Comparison of ENCODE assay signal across 8 cellular contexts in the genomic region with DNA sequence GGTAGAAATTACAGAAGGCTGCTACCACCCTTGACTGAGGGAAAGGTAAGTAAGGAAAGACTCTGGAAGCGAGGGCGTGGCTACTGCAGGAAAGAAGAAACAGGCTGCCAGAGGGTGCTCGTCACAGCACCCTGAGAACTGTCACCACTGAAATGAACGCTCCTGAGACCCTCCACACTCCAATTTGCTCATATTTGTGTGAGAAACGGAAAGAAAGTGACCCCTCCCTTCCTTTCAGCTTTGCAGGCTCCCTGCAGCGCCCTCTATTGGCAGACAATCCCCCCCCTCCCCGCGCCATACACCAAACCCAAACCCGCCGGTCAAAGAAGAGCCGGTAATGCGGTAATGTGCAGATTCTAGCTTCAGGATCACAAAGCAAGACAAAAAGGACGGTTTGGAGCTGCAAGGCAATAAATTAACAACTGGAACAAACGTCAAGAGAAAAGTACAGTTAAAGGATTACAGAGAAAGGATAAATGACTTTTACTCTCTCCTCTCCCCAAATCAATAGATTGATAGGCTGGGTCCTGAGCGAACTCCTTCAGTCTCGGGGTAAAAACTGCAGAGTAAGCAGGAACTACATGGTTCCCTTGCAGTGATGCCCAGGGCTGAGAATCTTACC. TPM values are rescaled to one million over a fixed set of nuclear protein-coding genes. Genes with fewer than 3 reads are reported as not detected.
DNase-seq lines count a peak whose midpoint lies in the region; TF ChIP-seq lines count a peak whose summit lies in the region.

No MANE protein-coding gene starts in this region.

- H3K4me3 ChIP-seq in KMS-11 (IDR thresholded peaks at IDR 0.05; ENCODE audit: insufficient read depth, low read depth, low read length) (no peak overlapping the region), iPS DF 6.9 (ENCODE audit: low read length) (peak overlapping the region; percentile 13; the same call in 1 of the 2 replicates), skeletal muscle satellite cell (ENCODE audit: low read length) (peak overlapping the region; percentile 45)

- H3K27me3 ChIP-seq in KMS-11 (ENCODE audit: insufficient read depth, low read depth) (no peaks in the 10 kb centered on the region), iPS DF 6.9 (ENCODE audit: control insufficient read depth, insufficient read depth, low read length) (no peaks in the 10 kb centered on the region), skeletal muscle satellite cell (ENCODE audit: control insufficient read depth, insufficient read depth, low read length) (no peaks in the 10 kb centered on the region)

- H2AFZ ChIP-seq in KMS-11 (ENCODE audit: low read depth), result no peak overlapping the region

- H3K27ac ChIP-seq in KMS-11 (no peak overlapping the region), iPS DF 6.9 (ENCODE audit: low read length) (no peak overlapping the region)

- no peak overlapping the region for H3K9ac ChIP-seq in KMS-11
- no peak overlapping the region for H3K9ac ChIP-seq in skeletal muscle satellite cell (ENCODE audit: low read depth, low read length)

- no peaks in the 10 kb centered on the region for H3K79me2 ChIP-seq in KMS-11 (ENCODE audit: insufficient read depth, low read depth)

- no peak overlapping the region for H3K4me2 ChIP-seq in KMS-11
- H3K4me2 ChIP-seq in skeletal muscle satellite cell (ENCODE audit: low read length), result peak overlapping the region; percentile 73

- DNase-seq in Daoy (ENCODE audit: low read depth) (peak; percentile 76), astrocyte of the hippocampus (ENCODE audit: low read depth, low spot score) (peak; percentile 65), iPS DF 6.9 (ENCODE audit: low read depth, low spot score) (no peak), SKM-1 treated with dmso at 0.1 percent for 144 hours (lab: John Stamatoyannopoulos, UW; ENCODE audit: unreplicated experiment) (no peak), GF-D8 (lab: John Stamatoyannopoulos, UW) (no peak), NCI-H1048 (lab: John Stamatoyannopoulos, UW) (no peak)

- H3K9me3 ChIP-seq in iPS DF 6.9 (ENCODE audit: control insufficient read depth, insufficient read depth, low read length) (no peaks in the 10 kb centered on the region), skeletal muscle satellite cell (replicated peaks; ENCODE audit: low read length) (no peaks in the 10 kb centered on the region)

- peak; percentile 83 for TF ChIP-seq CTCF in KMS-11 (conservative IDR thresholded peaks at IDR 0.05; ENCODE audit: low read depth, low read length)

- no CpG with 5 or more reads among the region's 16 CpGs for WGBS in iPS DF 6.9 (ENCODE audit: insufficient coverage, insufficient read length)

- H3K4me1 ChIP-seq in KMS-11 (ENCODE audit: low read depth, poor library complexity, severe bottlenecking), result peaks cover 22% of the 10 kb centered on the region
- no peaks in the 10 kb centered on the region for H3K4me1 ChIP-seq in iPS DF 6.9 (ENCODE audit: control insufficient read depth, insufficient read depth, low read length)
- H3K4me1 ChIP-seq in skeletal muscle satellite cell (ENCODE audit: control insufficient read depth, insufficient read depth, low read length), result peaks cover 8% of the 10 kb centered on the region

- H4K20me1 ChIP-seq in KMS-11 (ENCODE audit: insufficient read depth), result no peaks in the 10 kb centered on the region

- H3K36me3 ChIP-seq in KMS-11 (ENCODE audit: insufficient read depth) (no peaks in the 10 kb centered on the region), iPS DF 6.9 (ENCODE audit: control insufficient read depth, insufficient read depth, low read length) (no peaks in the 10 kb centered on the region), skeletal muscle satellite cell (ENCODE audit: insufficient read depth, low read length) (no peaks in the 10 kb centered on the region)

RNA-seq across cellular contexts. Expression of a gene that starts 47.7 kb away (rescaled TPM):
- total RNA-seq in Daoy (2014; rRNA removed; shearing (Covaris generic)), result 20.2 and 31.4 TPM in 2 replicates
- total RNA-seq in skeletal muscle satellite cell (2012; rRNA removed), result 65.3 and 88.2 TPM in 2 replicates

Comparison
In these comparisons a context has a peak if more than half of its experiments do, and no peak if none do; other contexts are left out.
1. DNase-seq: peak in Daoy (single experiment) and astrocyte of the hippocampus (single experiment); none in iPS DF 6.9 (single experiment), SKM-1 treated with dmso at 0.1 percent for 144 hours (single experiment), GF-D8 (single experiment) and NCI-H1048 (single experiment).